ENCODE assay signal across 8 cellular contexts in genomic region chr10:125940515-125940914, GRCh38. TPM values are rescaled to one million over a fixed set of nuclear protein-coding genes. Genes with fewer than 3 reads are reported as not detected.
"Had no signal": no experiment of that assay in that cellular context is flagged by ENCODE, and none has a peak within 500 bp of the region (broad histone marks: within the 10 kb centered on the region; RNA-seq: fewer than 3 reads in every experiment).

No MANE protein-coding gene starts in this region.

- H3K4me2 ChIP-seq: GM23338 had no signal

- ATAC-seq: GM23338, K562 had no signal

- DNase-seq: H9, HCEC 1CT, IMR-90 had no signal

- FAIRE-seq: H1, H54, HTR-8/SVneo, K562 had no signal

- H3K4me3 ChIP-seq: GM23338, K562 had no signal

RNA-seq across cellular contexts. Expression of gene FANK1, which starts 44.2 kb away (rescaled TPM):
- total RNA-seq: H1 had no signal
